16 cellular contexts compared by ENCODE assay signal in genomic region chr19:2758601-2759313, GRCh38. TPM values are rescaled to one million over a fixed set of nuclear protein-coding genes. Genes with fewer than 3 reads are reported as not detected.
"Had no signal": no experiment of that assay in that cellular context is flagged by ENCODE, and none has a peak within 500 bp of the region (broad histone marks: within the 10 kb centered on the region; RNA-seq: fewer than 3 reads in every experiment).

No MANE protein-coding gene starts in this region.

- H3K9me3 Mint-ChIP-seq: activated naive CD8-positive, alpha-beta T cell treated with anti-CD3 and anti-CD28 coated beads, Interleukin-2, amount 10 ng/mL, durations not matched to agents 7 days and 5 days; activated T-cell treated with anti-CD3 and anti-CD28 coated beads, Interleukin-2, amount 50 U/mL, for 72 hours; naive thymus-derived CD4-positive, alpha-beta T cell; neural progenitor cell had no signal

- H3K4me1 Mint-ChIP-seq: neural progenitor cell had no signal

- H3K4me3 Mint-ChIP-seq: activated naive CD8-positive, alpha-beta T cell treated with anti-CD3 and anti-CD28 coated beads, Interleukin-2, amount 10 ng/mL, durations not matched to agents 7 days and 5 days; activated T-cell treated with anti-CD3 and anti-CD28 coated beads, Interleukin-2, amount 50 U/mL, for 72 hours; naive thymus-derived CD4-positive, alpha-beta T cell; neural progenitor cell had no signal

- H3K9ac ChIP-seq: neural progenitor cell had no signal

- H3K27me3 Mint-ChIP-seq: activated naive CD8-positive, alpha-beta T cell treated with anti-CD3 and anti-CD28 coated beads, Interleukin-2, amount 10 ng/mL, durations not matched to agents 7 days and 5 days; naive thymus-derived CD4-positive, alpha-beta T cell had no signal

- H3K4me3 ChIP-seq: body of pancreas, hepatocyte, neural progenitor cell, ovary, psoas muscle, skin epidermis had no signal

- H3K27ac ChIP-seq: body of pancreas, hepatocyte, neural progenitor cell, ovary, psoas muscle, skin epidermis had no signal

- H3K4me1 ChIP-seq: body of pancreas, neural progenitor cell, psoas muscle had no signal

- DNase-seq: activated CD4-positive, alpha-beta T cell treated with anti-CD3 and anti-CD28 coated beads for 48 hours; activated CD8-positive, alpha-beta memory T cell treated with anti-CD3 and anti-CD28 coated beads, Interleukin-2, amount 50 U/mL, for 4 hours; activated gamma-delta T cell treated with Interleukin-2 at 50 U/mL for 16 hours; activated naive CD8-positive, alpha-beta T cell treated with anti-CD3 and anti-CD28 coated beads, Interleukin-2, amount 10 ng/mL, durations not matched to agents 7 days and 5 days; activated T-cell treated with anti-CD3 and anti-CD28 coated beads, Interleukin-2, amount 50 U/mL, for 72 hours; body of pancreas; caudate nucleus; foreskin fibroblast; mesenchymal stem cell; naive thymus-derived CD4-positive, alpha-beta T cell; ovary; psoas muscle; right cardiac atrium had no signal

- H3K27ac Mint-ChIP-seq: activated naive CD8-positive, alpha-beta T cell treated with anti-CD3 and anti-CD28 coated beads, Interleukin-2, amount 10 ng/mL, durations not matched to agents 7 days and 5 days; activated T-cell treated with anti-CD3 and anti-CD28 coated beads, Interleukin-2, amount 50 U/mL, for 72 hours; neural progenitor cell had no signal

- H3K27me3 ChIP-seq: body of pancreas, hepatocyte, neural progenitor cell, ovary had no signal

- H3K36me3 ChIP-seq: neural progenitor cell, ovary had no signal

- H3K79me2 ChIP-seq: hepatocyte had no signal

- H3K4me2 ChIP-seq: hepatocyte, neural progenitor cell had no signal

- H3K9me3 ChIP-seq: body of pancreas, ovary, psoas muscle had no signal

- H2AFZ ChIP-seq: hepatocyte, neural progenitor cell had no signal

RNA-seq across cellular contexts. Expression of gene DIRAS1, which starts 37.6 kb away (rescaled TPM):
- total RNA-seq: activated naive CD8-positive, alpha-beta T cell treated with anti-CD3 and anti-CD28 coated beads, Interleukin-2, amount 10 ng/mL, durations not matched to agents 7 days and 5 days had no signal
- polyA plus RNA-seq: naive thymus-derived CD4-positive, alpha-beta T cell had no signal
